ENCODE assay signal across 19 cellular contexts in the genomic region with DNA sequence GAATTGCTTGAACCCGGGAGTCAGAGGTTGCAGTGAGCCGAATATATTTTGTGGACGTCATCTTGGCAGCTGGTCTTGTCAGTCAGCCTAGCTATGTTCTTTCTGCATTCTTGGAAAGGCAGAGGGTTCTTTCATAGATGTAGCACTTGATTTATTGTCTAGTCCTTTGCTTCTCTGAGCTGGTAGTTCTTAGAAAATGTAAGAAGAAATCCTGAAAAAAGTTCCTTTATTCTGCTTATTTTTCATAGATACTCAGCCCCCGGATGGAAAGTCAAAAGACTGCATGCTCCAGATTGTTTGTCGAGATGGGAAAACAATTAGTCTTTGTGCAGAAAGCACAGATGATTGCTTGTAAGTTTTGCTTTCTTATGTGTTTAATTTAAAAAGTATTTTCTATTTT.
"Had no signal": no experiment of that assay in that cellular context is flagged by ENCODE, and none has a peak within 500 bp of the region (broad histone marks: within the 10 kb centered on the region; RNA-seq: fewer than 3 reads in every experiment).

No MANE protein-coding gene starts in this region.

- H3K27me3 ChIP-seq: adrenal gland, gastroesophageal sphincter, right atrium auricular region had no signal

- DNase-seq: activated CD4-positive, alpha-beta T cell treated with anti-CD3 and anti-CD28 coated beads, Interleukin-2, amount 50 U/mL, for 4 hours; activated effector memory CD4-positive, alpha-beta T cell treated with anti-CD3 and anti-CD28 coated beads, Interleukin-2, amount 50 U/mL, for 16 hours; activated T-cell treated with anti-CD3 and anti-CD28 coated beads, Interleukin-2, amount 50 U/mL, for 72 hours; dermis blood vessel endothelial cell; effector memory CD8-positive, alpha-beta T cell; immature natural killer cell; kidney glomerular epithelial cell; mesenchymal stem cell; natural killer cell; occipital lobe; small intestine; stimulated activated CD4-positive, alpha-beta T cell treated with anti-CD3 and anti-CD28 coated beads, Interleukin-4, amount 100 ng/mL, for 1 hour; stimulated activated naive CD8-positive, alpha-beta T cell treated with anti-CD3 and anti-CD28 coated beads, Interleukin-15, amount 100 ng/mL, for 72 hours; SW 1271; T-helper 2 cell had no signal

- H3K27ac ChIP-seq: gastroesophageal sphincter, right atrium auricular region, thoracic aorta had no signal

- ATAC-seq: activated T-cell treated with anti-CD3 and anti-CD28 coated beads, Interleukin-2, amount 50 U/mL, for 72 hours; effector memory CD8-positive, alpha-beta T cell; gastroesophageal sphincter; natural killer cell; stimulated activated naive CD8-positive, alpha-beta T cell treated with anti-CD3 and anti-CD28 coated beads, Interleukin-15, amount 100 ng/mL, for 72 hours had no signal

- H3K4me1 ChIP-seq: gastroesophageal sphincter, right atrium auricular region had no signal

- H3K4me3 ChIP-seq: adrenal gland, gastroesophageal sphincter, right atrium auricular region, thoracic aorta had no signal

- H3K9me3 ChIP-seq: adrenal gland, gastroesophageal sphincter, right atrium auricular region, thoracic aorta had no signal
